In genomic region chr6:890995-891394, GRCh38 we compare ENCODE assay signal across 7 cellular contexts.
"Had no signal": no experiment of that assay in that cellular context is flagged by ENCODE, and none has a peak within 500 bp of the region (broad histone marks: within the 10 kb centered on the region; RNA-seq: fewer than 3 reads in every experiment).

No MANE protein-coding gene starts in this region.

- H3K27ac ChIP-seq: HL-60 had no signal

- H3K4me2 ChIP-seq: GM23338 had no signal

- FAIRE-seq: H1, H54 had no signal

- DNase-seq: H9, HCEC 1CT, KG1 had no signal

- ATAC-seq: GM23338 had no signal

- H3K4me3 ChIP-seq: GM23338 had no signal

- H2AFZ ChIP-seq: GM23338 had no signal
